8 cellular contexts compared by ENCODE assay signal in the genomic region with DNA sequence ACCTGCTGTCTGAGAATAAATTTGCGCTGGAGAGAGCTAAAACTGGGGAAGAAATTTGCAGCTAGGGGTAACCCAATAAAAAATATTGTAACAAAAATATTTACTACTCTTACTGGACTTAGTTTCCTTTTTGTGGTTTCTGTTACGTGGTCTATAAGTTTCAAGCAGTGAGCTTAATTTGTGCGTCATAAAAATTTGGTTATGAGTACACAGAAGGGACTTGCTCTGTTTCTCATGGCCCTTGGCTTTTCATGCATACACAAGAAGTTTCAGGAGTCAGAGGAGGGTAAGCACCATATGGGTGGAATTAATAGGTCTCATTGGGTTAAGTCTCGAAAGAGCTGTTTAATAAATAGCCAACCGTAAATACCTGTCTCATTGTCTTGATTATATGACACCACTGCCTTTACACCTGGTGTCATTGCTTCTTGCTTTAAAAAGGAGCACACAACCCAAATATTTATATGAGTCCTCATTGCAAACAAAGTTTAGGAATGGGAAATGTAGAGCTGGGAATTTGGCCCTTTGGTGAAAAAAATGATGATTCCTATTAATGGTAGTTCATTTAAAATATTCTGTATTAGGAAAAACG. TPM values are rescaled to one million over a fixed set of nuclear protein-coding genes. Genes with fewer than 3 reads are reported as not detected.
DNase-seq lines count a peak whose midpoint lies in the region; ATAC-seq and TF ChIP-seq lines count a peak whose summit lies in the region.

No MANE protein-coding gene starts in this region.

- H3K27me3 ChIP-seq in WERI-Rb-1 (ENCODE audit: insufficient read depth, low read depth, severe bottlenecking) (no peaks in the 10 kb centered on the region), thoracic aorta (replicated peaks; ENCODE audit: insufficient read depth) (no peaks in the 10 kb centered on the region)

- peaks cover under 1% of the 10 kb centered on the region for H3K9me3 ChIP-seq in WERI-Rb-1 (ENCODE audit: severe bottlenecking)
- H3K9me3 ChIP-seq in iPS-18c (ENCODE audit: control insufficient read depth, insufficient read depth, low read length), result no peaks in the 10 kb centered on the region
- no peaks in the 10 kb centered on the region for H3K9me3 ChIP-seq in thoracic aorta

- H3K4me3 ChIP-seq in AG09309 (ENCODE audit: control insufficient read depth, low read depth, low read length), result peak overlapping the region; percentile 64
- H3K4me3 ChIP-seq in WERI-Rb-1 (ENCODE audit: low read depth, low read length), result peak overlapping the region; percentile 97
- H3K4me3 ChIP-seq in iPS-18c (ENCODE audit: insufficient read depth, low read depth, low read length), result peak overlapping the region; percentile 90; the same call in 1 of the 2 replicates
- H3K4me3 ChIP-seq in thoracic aorta, result peak overlapping the region; percentile 75

- TF ChIP-seq CTCF in AG09309 (IDR thresholded peaks at IDR 0.05; ENCODE audit: control insufficient read depth, insufficient read depth, low read depth, low read length, missing control alignments) (no peak), WERI-Rb-1 (IDR thresholded peaks at IDR 0.05; ENCODE audit: low read depth, low read length) (no peak), thoracic aorta (IDR thresholded peaks at IDR 0.05) (no peak)

- ATAC-seq in GM18873 (IDR thresholded peaks at IDR 0.05; ENCODE audit: low FRiP score, unreplicated experiment) (peak; percentile 86), HG03064 (IDR thresholded peaks at IDR 0.05; ENCODE audit: low read depth, unreplicated experiment) (peak; percentile 63), thoracic aorta (ENCODE audit: insufficient number of reproducible peaks, low FRiP score, low read depth) (no peak)

- peaks cover 41 to 54% of the 10 kb centered on the region in 2 donors for H3K4me1 ChIP-seq in thoracic aorta (ENCODE audit: control insufficient read depth in 1 of 2, low read depth in 2 of 2)

- H3K27ac ChIP-seq in WERI-Rb-1 (peak overlapping the region; percentile 93), thoracic aorta (peak overlapping the region in 1 of 2 donors; percentile 85)

- H3K36me3 ChIP-seq in WERI-Rb-1 (peaks cover 9% of the 10 kb centered on the region), thoracic aorta (no peaks in the 10 kb centered on the region)

- DNase-seq in AG09309 (ENCODE audit: low read depth), result no peak
- peak; percentile 27 for DNase-seq in WERI-Rb-1
- no peak for DNase-seq in thoracic aorta (ENCODE audit: low spot score)
- DNase-seq in stimulated activated CD4-positive, alpha-beta T cell treated with anti-CD3 and anti-CD28 coated beads, Interleukin-2, amount 100 ng/mL, for 48 hours, result no peak
- no peak for DNase-seq in NCI-H1694 treated with DMSO at 0.1 percent for 48 hours (lab: John Stamatoyannopoulos, UW)

RNA-seq across cellular contexts. Expression of a gene that starts 1.9 kb away (rescaled TPM):
- 10 to 100 TPM; 47.0 to 93.0 TPM for total RNA-seq in thoracic aorta
